ENCODE assay signal across 25 cellular contexts in genomic region chr2:223114170-223114569, GRCh38.
"Had no signal": no experiment of that assay in that cellular context is flagged by ENCODE, and none has a peak within 500 bp of the region (broad histone marks: within the 10 kb centered on the region; RNA-seq: fewer than 3 reads in every experiment).

No MANE protein-coding gene starts in this region.

- H3K9me3 ChIP-seq: adrenal gland, right lobe of liver, thoracic aorta, vagina had no signal

- H3K9ac ChIP-seq: parathyroid adenoma had no signal

- H3K27me3 Mint-ChIP-seq: type B pancreatic cell had no signal

- H3K4me3 ChIP-seq: adrenal gland, right lobe of liver, thoracic aorta, vagina had no signal

- H3K36me3 Mint-ChIP-seq: activated naive CD8-positive, alpha-beta T cell; memory B cell; type B pancreatic cell had no signal

- H3K4me1 ChIP-seq: adrenal gland, parathyroid adenoma, right lobe of liver, vagina had no signal

- H3K27ac ChIP-seq: adrenal gland, parathyroid adenoma, right lobe of liver, thoracic aorta, vagina had no signal

- H3K9me3 Mint-ChIP-seq: activated T-cell treated with anti-CD3 and anti-CD28 coated beads, Interleukin-2, amount 50 U/mL, for 4 hours; activated T-helper 2 cell treated with anti-CD3 and anti-CD28 coated beads, Interferon-gamma antibody, Interleukin-2, Interleukin-4, amounts not matched to agents 10 μg/mL and 5 μg/mL and 100 μg/mL, durations not matched to agents 14 hours and 24 hours and 36 hours; nephron; T-helper 1 cell treated with Interleukin-12 subunit alpha and Interleukin-12 subunit beta and Interleukin-4 antibody, amounts not matched to agents 30 μg/mL and 1 μg/mL, for 36 hours; type B pancreatic cell had no signal

- DNase-seq: activated CD4-positive, alpha-beta T cell treated with anti-CD3 and anti-CD28 coated beads for 4 hours; activated CD4-positive, alpha-beta T cell treated with anti-CD3 and anti-CD28 coated beads, Interleukin-2, amount 50 U/mL, for 48 hours; activated CD4-positive, CD25-positive, alpha-beta regulatory T cell; activated CD8-positive, alpha-beta memory T cell treated with anti-CD3 and anti-CD28 coated beads, Interleukin-2, amount 50 U/mL, for 48 hours; activated naive CD4-positive, alpha-beta T cell; activated T-cell treated with anti-CD3 and anti-CD28 coated beads, Interleukin-2, amount 50 U/mL, for 4 hours; adrenal gland; effector CD8-positive, alpha-beta T cell; hippocampal formation; left cardiac atrium; right lobe of liver; small intestine; stimulated activated CD4-positive, alpha-beta T cell treated with anti-CD3 and anti-CD28 coated beads, Interleukin-4, amount 100 ng/mL, for 1 hour; stimulated activated naive CD4-positive, alpha-beta T cell; T1000 had no signal

- H3K4me3 Mint-ChIP-seq: activated naive CD8-positive, alpha-beta T cell; activated T-cell treated with anti-CD3 and anti-CD28 coated beads, Interleukin-2, amount 50 U/mL, for 4 hours; memory B cell; nephron; T-helper 1 cell treated with Interleukin-12 subunit alpha and Interleukin-12 subunit beta and Interleukin-4 antibody, amounts not matched to agents 30 μg/mL and 1 μg/mL, for 36 hours; type B pancreatic cell had no signal

- H3K27ac Mint-ChIP-seq: activated naive CD8-positive, alpha-beta T cell; activated T-helper 2 cell treated with anti-CD3 and anti-CD28 coated beads, Interferon-gamma antibody, Interleukin-2, Interleukin-4, amounts not matched to agents 10 μg/mL and 5 μg/mL and 100 μg/mL, durations not matched to agents 14 hours and 24 hours and 36 hours; memory B cell; nephron; T-helper 1 cell treated with Interleukin-12 subunit alpha and Interleukin-12 subunit beta and Interleukin-4 antibody, amounts not matched to agents 30 μg/mL and 1 μg/mL, for 36 hours; type B pancreatic cell had no signal

- H3K4me1 Mint-ChIP-seq: memory B cell, nephron had no signal

- H3K36me3 ChIP-seq: adrenal gland, right lobe of liver, thoracic aorta, vagina had no signal

- ATAC-seq: activated T-cell treated with anti-CD3 and anti-CD28 coated beads, Interleukin-2, amount 50 U/mL, for 4 hours; esophagus mucosa; left cardiac atrium; right lobe of liver had no signal

- H3K27me3 ChIP-seq: adrenal gland, right lobe of liver, vagina had no signal
